8 cellular contexts compared by ENCODE assay signal in genomic region chr20:33686008-33686983, GRCh38. TPM values are rescaled to one million over a fixed set of nuclear protein-coding genes. Genes with fewer than 3 reads are reported as not detected.
DNase-seq lines count a peak whose midpoint lies in the region; ATAC-seq lines count a peak whose summit lies in the region.

Gene E2F1, minus strand, starts transcription at chr20:33686385. Its CDS starts 121 bp downstream, at chr20:33686264.

- H3K4me3 Mint-ChIP-seq in activated CD8-positive, alpha-beta T cell treated with anti-CD3 and anti-CD28 coated beads, Interleukin-2, amount 10 ng/mL, durations not matched to agents 7 days and 5 days, result peak within 1 kb of the TSS; percentile 94

- H3K27me3 ChIP-seq in ectodermal cell (ENCODE audit: control insufficient read depth, insufficient read depth, low read length, poor library complexity, severe bottlenecking), result no peaks in the 10 kb centered on the region

- H3K4me1 Mint-ChIP-seq in activated CD8-positive, alpha-beta T cell treated with anti-CD3 and anti-CD28 coated beads, Interleukin-2, amount 10 ng/mL, durations not matched to agents 7 days and 5 days (ENCODE audit: low read depth), result peaks cover 89% of the 10 kb centered on the region

- H3K27me3 Mint-ChIP-seq in activated CD8-positive, alpha-beta T cell treated with anti-CD3 and anti-CD28 coated beads, Interleukin-2, amount 10 ng/mL, durations not matched to agents 7 days and 5 days (ENCODE audit: low read depth), result no peaks in the 10 kb centered on the region

- CTCF ChIA-PET in activated CD8-positive, alpha-beta T cell treated with anti-CD3 and anti-CD28 coated beads, Interleukin-2, amount 10 ng/mL, durations not matched to agents 7 days and 5 days (lab: Charles Lee), result interaction anchor here (0.8 to 8.7 kb wide), 7 partner anchors 11 to 46 kb away, joined by 3 to 126 read pairs (median 9); partner anchors contain the start of genes ACTL10, C20orf144, PXMP4 and ZNF341

- H3K9me3 ChIP-seq in ectodermal cell (ENCODE audit: control insufficient read depth, low read length), result no peaks in the 10 kb centered on the region

- H3K4me3 ChIP-seq in ectodermal cell (ENCODE audit: insufficient read depth, low read depth, low read length), result peak within 1 kb of the TSS; percentile 66

- POLR2A ChIA-PET in activated CD8-positive, alpha-beta T cell treated with anti-CD3 and anti-CD28 coated beads, Interleukin-2, amount 10 ng/mL, durations not matched to agents 7 days and 5 days (lab: Charles Lee), result interaction anchor here (0.9 to 10.7 kb wide), 6 partner anchors 12 to 426 kb away, joined by 3 to 148 read pairs (median 9); partner anchors contain the start of genes ACTL10, C20orf144, CBFA2T2 and EIF2S2

- H3K36me3 Mint-ChIP-seq in activated CD8-positive, alpha-beta T cell treated with anti-CD3 and anti-CD28 coated beads, Interleukin-2, amount 10 ng/mL, durations not matched to agents 7 days and 5 days (ENCODE audit: low read depth), result peaks cover 30% of the 10 kb centered on the region

- peak; percentile 74 for ATAC-seq in GM21360 (IDR thresholded peaks at IDR 0.05; ENCODE audit: unreplicated experiment)
- ATAC-seq in activated CD8-positive, alpha-beta T cell treated with anti-CD3 and anti-CD28 coated beads, Interleukin-2, amount 10 ng/mL, durations not matched to agents 7 days and 5 days, result peak; percentile 91

- DNase-seq in COR-L47 (lab: John Stamatoyannopoulos, UW), result peak; percentile 97
- peak; percentile 99 for DNase-seq in HT-29 (ENCODE audit: low spot score)
- peak; percentile 73 for DNase-seq in NK-92 (lab: John Stamatoyannopoulos, UW; ENCODE audit: unreplicated experiment)
- peak; percentile 97 for DNase-seq in activated CD8-positive, alpha-beta T cell treated with anti-CD3 and anti-CD28 coated beads, Interleukin-2, amount 10 ng/mL, durations not matched to agents 7 days and 5 days
- DNase-seq in lung microvascular endothelial cell (ENCODE audit: low read depth in 2 of 2), result peak; percentile 94 to 95
- peak; percentile 87 to 96 (median 89) for DNase-seq in stimulated activated CD4-positive, alpha-beta T cell treated with anti-CD3 and anti-CD28 coated beads, TNF-alpha, amount 100 ng/mL, for 4 hours (ENCODE audit: low read depth in 3 of 3)

- 3% methylated on average over 115 of the region's 115 CpGs for WGBS in ectodermal cell, 2 experiments

- peaks cover 10% of the 10 kb centered on the region for H3K4me1 ChIP-seq in ectodermal cell (ENCODE audit: control insufficient read depth, insufficient read depth, low read length)

- no peaks in the 10 kb centered on the region for H3K36me3 ChIP-seq in ectodermal cell (ENCODE audit: control insufficient read depth, insufficient read depth, low read length)

- peak within 1 kb of the TSS; percentile 65 for H3K27ac ChIP-seq in ectodermal cell (ENCODE audit: insufficient read depth, low read depth, low read length, poor library complexity, severe bottlenecking)

- no peaks in the 10 kb centered on the region for H3K9me3 Mint-ChIP-seq in activated CD8-positive, alpha-beta T cell treated with anti-CD3 and anti-CD28 coated beads, Interleukin-2, amount 10 ng/mL, durations not matched to agents 7 days and 5 days (ENCODE audit: insufficient read depth)

- peak within 1 kb of the TSS; percentile 93 for H3K27ac Mint-ChIP-seq in activated CD8-positive, alpha-beta T cell treated with anti-CD3 and anti-CD28 coated beads, Interleukin-2, amount 10 ng/mL, durations not matched to agents 7 days and 5 days

RNA-seq across cellular contexts. Expression of gene E2F1, which starts in this region (rescaled TPM):
- 86.2 and 98.9 TPM in 2 replicates for total RNA-seq in HT-29 (2014; rRNA removed; shearing (Covaris generic))
- 10 to 100 TPM; 74.5 to 80.8 TPM for total RNA-seq in activated CD8-positive, alpha-beta T cell treated with anti-CD3 and anti-CD28 coated beads, Interleukin-2, amount 10 ng/mL, durations not matched to agents 7 days and 5 days
- polyA plus RNA-seq in ectodermal cell (2013, experiment 1 of 4), result 32.8 TPM
- 37.6 TPM for polyA plus RNA-seq in ectodermal cell (2013, experiment 2 of 4)
- 26.5 TPM for polyA plus RNA-seq in ectodermal cell (2013, experiment 3 of 4)
- polyA plus RNA-seq in ectodermal cell (2013, experiment 4 of 4), result 27.6 TPM
- total RNA-seq in lung microvascular endothelial cell, result 2.8 and 3.9 TPM in 2 replicates

Comparison
In these comparisons a context has a peak if more than half of its experiments do, and no peak if none do; other contexts are left out.
1. Peak in every context shown above with its lines: DNase-seq, ATAC-seq, H3K4me3 ChIP-seq and H3K27ac ChIP-seq.
2. RNA of gene E2F1 (total RNA-seq): 86.2 to 98.9 TPM in HT-29 and 74.5 to 80.8 TPM in activated CD8-positive, alpha-beta T cell treated with anti-CD3 and anti-CD28 coated beads, Interleukin-2, amount 10 ng/mL, durations not matched to agents 7 days and 5 days; 2.8 to 3.9 TPM in lung microvascular endothelial cell; every median in the first group is over 10 times any median in the second.